28 cellular contexts compared by ENCODE assay signal in genomic region chr2:188003800-188004199, GRCh38.
"Had no signal": no experiment of that assay in that cellular context is flagged by ENCODE, and none has a peak within 500 bp of the region (broad histone marks: within the 10 kb centered on the region; RNA-seq: fewer than 3 reads in every experiment).

No MANE protein-coding gene starts in this region.

- H3K27me3 Mint-ChIP-seq: activated CD4-positive, alpha-beta memory T cell treated with anti-CD3 and anti-CD28 coated beads, Interleukin-2, amount 10 ng/mL, durations not matched to agents 7 days and 5 days; activated naive CD4-positive, alpha-beta T cell treated with anti-CD3 and anti-CD28 coated beads, Interleukin-2, amount 50 U/mL, for 24 hours had no signal

- H3K36me3 ChIP-seq: adrenal gland had no signal

- H3K9me3 Mint-ChIP-seq: activated CD4-positive, alpha-beta memory T cell treated with anti-CD3 and anti-CD28 coated beads, Interleukin-2, amount 10 ng/mL, durations not matched to agents 7 days and 5 days; activated CD4-positive, alpha-beta T cell treated with anti-CD3 and anti-CD28 coated beads, Interleukin-2, amount 10 ng/mL, durations not matched to agents 7 days and 5 days; activated naive CD4-positive, alpha-beta T cell treated with anti-CD3 and anti-CD28 coated beads for 36 hours; activated naive CD4-positive, alpha-beta T cell treated with anti-CD3 and anti-CD28 coated beads, Interleukin-2, amount 50 U/mL, for 24 hours; activated naive CD8-positive, alpha-beta T cell treated with anti-CD3 and anti-CD28 coated beads for 36 hours; activated naive CD8-positive, alpha-beta T cell treated with anti-CD3 and anti-CD28 coated beads, Interleukin-2, amount 50 U/mL, for 24 hours; activated T-helper 1 cell treated with anti-CD3 and anti-CD28 coated beads, Interleukin-12 subunit alpha, Interleukin-12 subunit beta, Interleukin-2, Interleukin-4 antibody, amounts not matched to agents 30 ng/mL and 10 ng/mL and 1 ng/mL, durations not matched to agents 14 hours and 24 hours and 36 hours; activated T-helper 2 cell treated with anti-CD3 and anti-CD28 coated beads, Interferon-gamma antibody, Interleukin-2, Interleukin-4, amounts not matched to agents 10 μg/mL and 5 μg/mL and 100 μg/mL, durations not matched to agents 14 hours and 24 hours and 36 hours; endodermal cell had no signal

- ATAC-seq: activated naive CD8-positive, alpha-beta T cell treated with anti-CD3 and anti-CD28 coated beads, Interleukin-2, amount 50 U/mL, for 24 hours; body of pancreas; esophagus mucosa had no signal

- H3K4me3 Mint-ChIP-seq: activated CD4-positive, alpha-beta memory T cell treated with anti-CD3 and anti-CD28 coated beads, Interleukin-2, amount 10 ng/mL, durations not matched to agents 7 days and 5 days; activated CD4-positive, alpha-beta T cell treated with anti-CD3 and anti-CD28 coated beads, Interleukin-2, amount 10 ng/mL, durations not matched to agents 7 days and 5 days; activated naive CD4-positive, alpha-beta T cell treated with anti-CD3 and anti-CD28 coated beads for 36 hours; activated naive CD4-positive, alpha-beta T cell treated with anti-CD3 and anti-CD28 coated beads, Interleukin-2, amount 50 U/mL, for 24 hours; activated naive CD8-positive, alpha-beta T cell treated with anti-CD3 and anti-CD28 coated beads for 36 hours; activated naive CD8-positive, alpha-beta T cell treated with anti-CD3 and anti-CD28 coated beads, Interleukin-2, amount 50 U/mL, for 24 hours; activated T-helper 1 cell treated with anti-CD3 and anti-CD28 coated beads, Interleukin-12 subunit alpha, Interleukin-12 subunit beta, Interleukin-2, Interleukin-4 antibody, amounts not matched to agents 30 ng/mL and 10 ng/mL and 1 ng/mL, durations not matched to agents 14 hours and 24 hours and 36 hours; endodermal cell had no signal

- H3K27ac ChIP-seq: adrenal gland, body of pancreas had no signal

- H3K9me3 ChIP-seq: adrenal gland, body of pancreas had no signal

- DNase-seq: activated CD4-positive, alpha-beta memory T cell treated with anti-CD3 and anti-CD28 coated beads, Interleukin-2, amount 10 ng/mL, durations not matched to agents 7 days and 5 days; activated CD4-positive, alpha-beta T cell treated with anti-CD3 and anti-CD28 coated beads for 1 hour; activated CD4-positive, alpha-beta T cell treated with anti-CD3 and anti-CD28 coated beads for 4 hours; activated CD4-positive, alpha-beta T cell treated with anti-CD3 and anti-CD28 coated beads, Interleukin-2, amount 10 ng/mL, durations not matched to agents 7 days and 5 days; activated CD4-positive, alpha-beta T cell treated with anti-CD3 and anti-CD28 coated beads, Interleukin-2, amount 50 U/mL, for 4 hours; activated CD8-positive, alpha-beta memory T cell treated with anti-CD3 and anti-CD28 coated beads, Interleukin-2, amount 50 U/mL, for 48 hours; activated effector memory CD4-positive, alpha-beta T cell treated with anti-CD3 and anti-CD28 coated beads, Interleukin-2, amount 50 U/mL, for 16 hours; activated naive CD4-positive, alpha-beta T cell treated with anti-CD3 and anti-CD28 coated beads for 36 hours; activated naive CD8-positive, alpha-beta T cell treated with anti-CD3 and anti-CD28 coated beads for 36 hours; activated naive CD8-positive, alpha-beta T cell treated with anti-CD3 and anti-CD28 coated beads, Interleukin-2, amount 50 U/mL, for 24 hours; activated T-cell treated with anti-CD3 and anti-CD28 coated beads for 4 hours; activated T-cell treated with anti-CD3 and anti-CD28 coated beads, Interleukin-2, amount 50 U/mL, for 48 hours; adrenal gland; amygdala; aorta; body of pancreas; caudate nucleus; cortex of kidney; dermis blood vessel endothelial cell; effector CD4-positive, alpha-beta T cell; endodermal cell; foreskin fibroblast; head of caudate nucleus; T-helper 2 cell had no signal

- H3K4me1 ChIP-seq: adrenal gland, body of pancreas had no signal

- H3K4me3 ChIP-seq: adrenal gland, body of pancreas had no signal

- H3K27me3 ChIP-seq: adrenal gland, body of pancreas had no signal

- H3K36me3 Mint-ChIP-seq: activated naive CD4-positive, alpha-beta T cell treated with anti-CD3 and anti-CD28 coated beads, Interleukin-2, amount 50 U/mL, for 24 hours; activated naive CD8-positive, alpha-beta T cell treated with anti-CD3 and anti-CD28 coated beads for 36 hours had no signal

- H3K4me1 Mint-ChIP-seq: activated CD4-positive, alpha-beta memory T cell treated with anti-CD3 and anti-CD28 coated beads, Interleukin-2, amount 10 ng/mL, durations not matched to agents 7 days and 5 days; activated CD4-positive, alpha-beta T cell treated with anti-CD3 and anti-CD28 coated beads, Interleukin-2, amount 10 ng/mL, durations not matched to agents 7 days and 5 days; activated naive CD4-positive, alpha-beta T cell treated with anti-CD3 and anti-CD28 coated beads, Interleukin-2, amount 50 U/mL, for 24 hours; activated naive CD8-positive, alpha-beta T cell treated with anti-CD3 and anti-CD28 coated beads, Interleukin-2, amount 50 U/mL, for 24 hours had no signal

- H3K27ac Mint-ChIP-seq: activated CD4-positive, alpha-beta memory T cell treated with anti-CD3 and anti-CD28 coated beads, Interleukin-2, amount 10 ng/mL, durations not matched to agents 7 days and 5 days; activated CD4-positive, alpha-beta T cell treated with anti-CD3 and anti-CD28 coated beads, Interleukin-2, amount 10 ng/mL, durations not matched to agents 7 days and 5 days; activated naive CD4-positive, alpha-beta T cell treated with anti-CD3 and anti-CD28 coated beads for 36 hours; activated naive CD4-positive, alpha-beta T cell treated with anti-CD3 and anti-CD28 coated beads, Interleukin-2, amount 50 U/mL, for 24 hours; activated naive CD8-positive, alpha-beta T cell treated with anti-CD3 and anti-CD28 coated beads for 36 hours; activated naive CD8-positive, alpha-beta T cell treated with anti-CD3 and anti-CD28 coated beads, Interleukin-2, amount 50 U/mL, for 24 hours; activated T-helper 1 cell treated with anti-CD3 and anti-CD28 coated beads, Interleukin-12 subunit alpha, Interleukin-12 subunit beta, Interleukin-2, Interleukin-4 antibody, amounts not matched to agents 30 ng/mL and 10 ng/mL and 1 ng/mL, durations not matched to agents 14 hours and 24 hours and 36 hours; activated T-helper 2 cell treated with anti-CD3 and anti-CD28 coated beads, Interferon-gamma antibody, Interleukin-2, Interleukin-4, amounts not matched to agents 10 μg/mL and 5 μg/mL and 100 μg/mL, durations not matched to agents 14 hours and 24 hours and 36 hours; endodermal cell had no signal
